In genomic region chr10:84525120-84525806, GRCh38 we compare ENCODE assay signal across 2 cellular contexts.
TF ChIP-seq lines count a peak whose summit lies in the region.

No MANE protein-coding gene starts in this region.

TF ChIP-seq in HepG2, 621 proteins besides CTCF, POLR2A, EP300 and RAD21 (continued from another document):
- TF ChIP-seq, protein P1, sequence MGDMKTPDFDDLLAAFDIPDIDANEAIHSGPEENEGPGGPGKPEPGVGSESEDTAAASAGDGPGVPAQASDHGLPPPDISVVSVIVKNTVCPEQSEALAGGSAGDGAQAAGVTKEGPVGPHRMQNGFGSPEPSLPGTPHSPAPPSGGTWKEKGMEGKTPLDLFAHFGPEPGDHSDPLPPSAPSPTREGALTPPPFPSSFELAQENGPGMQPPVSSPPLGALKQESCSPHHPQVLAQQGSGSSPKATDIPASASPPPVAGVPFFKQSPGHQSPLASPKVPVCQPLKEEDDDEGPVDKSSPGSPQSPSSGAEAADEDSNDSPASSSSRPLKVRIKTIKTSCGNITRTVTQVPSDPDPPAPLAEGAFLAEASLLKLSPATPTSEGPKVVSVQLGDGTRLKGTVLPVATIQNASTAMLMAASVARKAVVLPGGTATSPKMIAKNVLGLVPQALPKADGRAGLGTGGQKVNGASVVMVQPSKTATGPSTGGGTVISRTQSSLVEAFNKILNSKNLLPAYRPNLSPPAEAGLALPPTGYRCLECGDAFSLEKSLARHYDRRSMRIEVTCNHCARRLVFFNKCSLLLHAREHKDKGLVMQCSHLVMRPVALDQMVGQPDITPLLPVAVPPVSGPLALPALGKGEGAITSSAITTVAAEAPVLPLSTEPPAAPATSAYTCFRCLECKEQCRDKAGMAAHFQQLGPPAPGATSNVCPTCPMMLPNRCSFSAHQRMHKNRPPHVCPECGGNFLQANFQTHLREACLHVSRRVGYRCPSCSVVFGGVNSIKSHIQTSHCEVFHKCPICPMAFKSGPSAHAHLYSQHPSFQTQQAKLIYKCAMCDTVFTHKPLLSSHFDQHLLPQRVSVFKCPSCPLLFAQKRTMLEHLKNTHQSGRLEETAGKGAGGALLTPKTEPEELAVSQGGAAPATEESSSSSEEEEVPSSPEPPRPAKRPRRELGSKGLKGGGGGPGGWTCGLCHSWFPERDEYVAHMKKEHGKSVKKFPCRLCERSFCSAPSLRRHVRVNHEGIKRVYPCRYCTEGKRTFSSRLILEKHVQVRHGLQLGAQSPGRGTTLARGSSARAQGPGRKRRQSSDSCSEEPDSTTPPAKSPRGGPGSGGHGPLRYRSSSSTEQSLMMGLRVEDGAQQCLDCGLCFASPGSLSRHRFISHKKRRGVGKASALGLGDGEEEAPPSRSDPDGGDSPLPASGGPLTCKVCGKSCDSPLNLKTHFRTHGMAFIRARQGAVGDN (CRISPR knock-in tag; IDR thresholded peaks at IDR 0.05) = peak; percentile 72
- no peak for TF ChIP-seq SOX13 (IDR thresholded peaks at IDR 0.05)
- peak in 1 of 2 experiments; percentile 58; a peak in 2 of 4 replicates for TF ChIP-seq SOX13 (CRISPR knock-in tag; conservative IDR thresholded peaks at IDR 0.05 in 1 of 2, IDR thresholded peaks at IDR 0.05 in 1 of 2)
- 0 out of 2 replicates have a peak, but pooled peaks have one; percentile 40 for TF ChIP-seq MED13 (CRISPR knock-in tag; IDR thresholded peaks at IDR 0.05)
- no peak for TF ChIP-seq MTF1 (CRISPR knock-in tag; IDR thresholded peaks at IDR 0.05)
- TF ChIP-seq ZNF432 (CRISPR knock-in tag; IDR thresholded peaks at IDR 0.05; ENCODE audit: borderline replicate concordance) = no peak
- TF ChIP-seq ZBTB4 (CRISPR knock-in tag; IDR thresholded peaks at IDR 0.05; ENCODE audit: borderline replicate concordance) = peak; percentile 52; the same call in 1 of the 2 replicates
- TF ChIP-seq BRD4 (CRISPR knock-in tag; IDR thresholded peaks at IDR 0.05) = peak; percentile 68; the same call in 1 of the 2 replicates
- TF ChIP-seq, protein P2, sequence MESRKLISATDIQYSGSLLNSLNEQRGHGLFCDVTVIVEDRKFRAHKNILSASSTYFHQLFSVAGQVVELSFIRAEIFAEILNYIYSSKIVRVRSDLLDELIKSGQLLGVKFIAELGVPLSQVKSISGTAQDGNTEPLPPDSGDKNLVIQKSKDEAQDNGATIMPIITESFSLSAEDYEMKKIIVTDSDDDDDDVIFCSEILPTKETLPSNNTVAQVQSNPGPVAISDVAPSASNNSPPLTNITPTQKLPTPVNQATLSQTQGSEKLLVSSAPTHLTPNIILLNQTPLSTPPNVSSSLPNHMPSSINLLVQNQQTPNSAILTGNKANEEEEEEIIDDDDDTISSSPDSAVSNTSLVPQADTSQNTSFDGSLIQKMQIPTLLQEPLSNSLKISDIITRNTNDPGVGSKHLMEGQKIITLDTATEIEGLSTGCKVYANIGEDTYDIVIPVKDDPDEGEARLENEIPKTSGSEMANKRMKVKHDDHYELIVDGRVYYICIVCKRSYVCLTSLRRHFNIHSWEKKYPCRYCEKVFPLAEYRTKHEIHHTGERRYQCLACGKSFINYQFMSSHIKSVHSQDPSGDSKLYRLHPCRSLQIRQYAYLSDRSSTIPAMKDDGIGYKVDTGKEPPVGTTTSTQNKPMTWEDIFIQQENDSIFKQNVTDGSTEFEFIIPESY (CRISPR knock-in tag; IDR thresholded peaks at IDR 0.05) = peak; percentile 69

TF ChIP-seq in K562, 482 proteins besides CTCF, POLR2A, EP300 and RAD21 (continued from another document and continues in another):
- no peak for TF ChIP-seq ZBTB49 (CRISPR knock-in tag; IDR thresholded peaks at IDR 0.05; ENCODE audit: borderline replicate concordance)
- no peak for TF ChIP-seq TFAP4 (CRISPR knock-in tag; IDR thresholded peaks at IDR 0.05; ENCODE audit: borderline replicate concordance)
- peak in 1 of 2 experiments; percentile 98; a peak in 2 of 4 replicates for TF ChIP-seq TEAD1 (CRISPR knock-in tag; IDR thresholded peaks at IDR 0.05)
- no peak for TF ChIP-seq USF1 (CRISPR knock-in tag; IDR thresholded peaks at IDR 0.05)
- TF ChIP-seq ZNF778 (CRISPR knock-in tag; IDR thresholded peaks at IDR 0.05) = no peak
- TF ChIP-seq ZNF23 (CRISPR knock-in tag; IDR thresholded peaks at IDR 0.05) = 0 out of 2 replicates have a peak, but pooled peaks have one; percentile 70
- peak; percentile 82 for TF ChIP-seq ZNF707 (CRISPR knock-in tag; conservative IDR thresholded peaks at IDR 0.05)
- peak; percentile 88 for TF ChIP-seq ZNF699 (CRISPR knock-in tag; IDR thresholded peaks at IDR 0.05; ENCODE audit: insufficient replicate concordance)
- TF ChIP-seq ASH1L (IDR thresholded peaks at IDR 0.05; ENCODE audit: borderline replicate concordance, low read depth, partially characterized antibody) = no peak
- TF ChIP-seq, protein P3, sequence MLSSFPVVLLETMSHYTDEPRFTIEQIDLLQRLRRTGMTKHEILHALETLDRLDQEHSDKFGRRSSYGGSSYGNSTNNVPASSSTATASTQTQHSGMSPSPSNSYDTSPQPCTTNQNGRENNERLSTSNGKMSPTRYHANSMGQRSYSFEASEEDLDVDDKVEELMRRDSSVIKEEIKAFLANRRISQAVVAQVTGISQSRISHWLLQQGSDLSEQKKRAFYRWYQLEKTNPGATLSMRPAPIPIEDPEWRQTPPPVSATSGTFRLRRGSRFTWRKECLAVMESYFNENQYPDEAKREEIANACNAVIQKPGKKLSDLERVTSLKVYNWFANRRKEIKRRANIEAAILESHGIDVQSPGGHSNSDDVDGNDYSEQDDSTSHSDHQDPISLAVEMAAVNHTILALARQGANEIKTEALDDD (IDR thresholded peaks at IDR 0.05) = no peak
- peak; percentile 77; the same call in 1 of the 2 replicates for TF ChIP-seq ZNF280B (CRISPR knock-in tag; IDR thresholded peaks at IDR 0.05)
- TF ChIP-seq ZNF395 (CRISPR knock-in tag; IDR thresholded peaks at IDR 0.05) = peak; percentile 87
- peak; percentile 69 for TF ChIP-seq NFIC (IDR thresholded peaks at IDR 0.05)
- no peak for TF ChIP-seq RBM39 (optimal IDR thresholded peaks at IDR 0.05; ENCODE audit: low read depth, low read length)
- TF ChIP-seq NFATC3 (IDR thresholded peaks at IDR 0.05) = peak; percentile 87
- TF ChIP-seq NEUROD1 (IDR thresholded peaks at IDR 0.05; ENCODE audit: borderline replicate concordance, low read depth, low read length, partially characterized antibody) = peak; percentile 41
- TF ChIP-seq MYNN (IDR thresholded peaks at IDR 0.05) = 0 out of 2 replicates have a peak, but pooled peaks have one; percentile 67
- no peak for TF ChIP-seq MYNN (CRISPR knock-in tag; IDR thresholded peaks at IDR 0.05)
- TF ChIP-seq NCOA2 (IDR thresholded peaks at IDR 0.05; ENCODE audit: partially characterized antibody in 2 of 2) = no peak
- peak; percentile 98 for TF ChIP-seq SOX6 (IDR thresholded peaks at IDR 0.05)
- TF ChIP-seq NBN (IDR thresholded peaks at IDR 0.05; ENCODE audit: low read depth) = no peak
- TF ChIP-seq ZNF586 (CRISPR knock-in tag; conservative IDR thresholded peaks at IDR 0.05) = peak; percentile 88
- TF ChIP-seq TCFL5 (CRISPR knock-in tag; conservative IDR thresholded peaks at IDR 0.05) = peak; percentile 88
- no peak for TF ChIP-seq SREBF2 (CRISPR knock-in tag; IDR thresholded peaks at IDR 0.05)
- no peak for TF ChIP-seq ZNF407 (IDR thresholded peaks at IDR 0.05; ENCODE audit: low read depth)
- no peak for TF ChIP-seq ETV6 (IDR thresholded peaks at IDR 0.05; ENCODE audit: borderline replicate concordance in 1 of 2, low read depth in 2 of 2, low read length in 1 of 2)
- TF ChIP-seq ETV6 (CRISPR knock-in tag; IDR thresholded peaks at IDR 0.05; ENCODE audit: borderline replicate concordance) = no peak
